ENCODE assay signal across 1 cellular context in the genomic region with DNA sequence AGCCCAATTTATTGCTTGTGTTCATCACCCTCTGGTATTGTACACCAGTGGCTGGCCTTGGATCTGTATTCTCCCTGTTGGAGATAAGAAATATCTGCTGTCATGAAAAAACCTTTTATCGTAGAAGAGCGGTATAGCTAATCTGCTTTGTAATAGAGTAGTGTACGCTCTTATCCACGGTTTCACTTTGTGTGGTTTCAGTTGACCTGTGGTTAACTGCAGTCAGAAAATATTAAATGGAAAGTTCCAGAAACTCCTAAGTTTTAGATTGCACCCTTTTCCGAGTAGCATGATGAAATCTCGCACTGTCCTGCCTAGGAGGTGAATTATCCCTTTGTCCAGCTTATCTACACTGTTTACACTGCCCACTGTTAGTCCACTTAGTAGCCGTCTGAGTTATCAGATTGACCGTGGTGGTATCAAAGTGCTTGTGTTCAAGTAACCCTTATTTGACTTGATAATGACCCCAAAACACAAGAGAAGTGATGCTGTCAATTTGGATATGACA.
TF ChIP-seq lines count a peak whose summit lies in the region.

No MANE protein-coding gene starts in this region.

TF ChIP-seq in K562, 482 proteins besides CTCF, POLR2A, EP300 and RAD21 (continued from another document and continues in another):
- TF ChIP-seq, protein P1, sequence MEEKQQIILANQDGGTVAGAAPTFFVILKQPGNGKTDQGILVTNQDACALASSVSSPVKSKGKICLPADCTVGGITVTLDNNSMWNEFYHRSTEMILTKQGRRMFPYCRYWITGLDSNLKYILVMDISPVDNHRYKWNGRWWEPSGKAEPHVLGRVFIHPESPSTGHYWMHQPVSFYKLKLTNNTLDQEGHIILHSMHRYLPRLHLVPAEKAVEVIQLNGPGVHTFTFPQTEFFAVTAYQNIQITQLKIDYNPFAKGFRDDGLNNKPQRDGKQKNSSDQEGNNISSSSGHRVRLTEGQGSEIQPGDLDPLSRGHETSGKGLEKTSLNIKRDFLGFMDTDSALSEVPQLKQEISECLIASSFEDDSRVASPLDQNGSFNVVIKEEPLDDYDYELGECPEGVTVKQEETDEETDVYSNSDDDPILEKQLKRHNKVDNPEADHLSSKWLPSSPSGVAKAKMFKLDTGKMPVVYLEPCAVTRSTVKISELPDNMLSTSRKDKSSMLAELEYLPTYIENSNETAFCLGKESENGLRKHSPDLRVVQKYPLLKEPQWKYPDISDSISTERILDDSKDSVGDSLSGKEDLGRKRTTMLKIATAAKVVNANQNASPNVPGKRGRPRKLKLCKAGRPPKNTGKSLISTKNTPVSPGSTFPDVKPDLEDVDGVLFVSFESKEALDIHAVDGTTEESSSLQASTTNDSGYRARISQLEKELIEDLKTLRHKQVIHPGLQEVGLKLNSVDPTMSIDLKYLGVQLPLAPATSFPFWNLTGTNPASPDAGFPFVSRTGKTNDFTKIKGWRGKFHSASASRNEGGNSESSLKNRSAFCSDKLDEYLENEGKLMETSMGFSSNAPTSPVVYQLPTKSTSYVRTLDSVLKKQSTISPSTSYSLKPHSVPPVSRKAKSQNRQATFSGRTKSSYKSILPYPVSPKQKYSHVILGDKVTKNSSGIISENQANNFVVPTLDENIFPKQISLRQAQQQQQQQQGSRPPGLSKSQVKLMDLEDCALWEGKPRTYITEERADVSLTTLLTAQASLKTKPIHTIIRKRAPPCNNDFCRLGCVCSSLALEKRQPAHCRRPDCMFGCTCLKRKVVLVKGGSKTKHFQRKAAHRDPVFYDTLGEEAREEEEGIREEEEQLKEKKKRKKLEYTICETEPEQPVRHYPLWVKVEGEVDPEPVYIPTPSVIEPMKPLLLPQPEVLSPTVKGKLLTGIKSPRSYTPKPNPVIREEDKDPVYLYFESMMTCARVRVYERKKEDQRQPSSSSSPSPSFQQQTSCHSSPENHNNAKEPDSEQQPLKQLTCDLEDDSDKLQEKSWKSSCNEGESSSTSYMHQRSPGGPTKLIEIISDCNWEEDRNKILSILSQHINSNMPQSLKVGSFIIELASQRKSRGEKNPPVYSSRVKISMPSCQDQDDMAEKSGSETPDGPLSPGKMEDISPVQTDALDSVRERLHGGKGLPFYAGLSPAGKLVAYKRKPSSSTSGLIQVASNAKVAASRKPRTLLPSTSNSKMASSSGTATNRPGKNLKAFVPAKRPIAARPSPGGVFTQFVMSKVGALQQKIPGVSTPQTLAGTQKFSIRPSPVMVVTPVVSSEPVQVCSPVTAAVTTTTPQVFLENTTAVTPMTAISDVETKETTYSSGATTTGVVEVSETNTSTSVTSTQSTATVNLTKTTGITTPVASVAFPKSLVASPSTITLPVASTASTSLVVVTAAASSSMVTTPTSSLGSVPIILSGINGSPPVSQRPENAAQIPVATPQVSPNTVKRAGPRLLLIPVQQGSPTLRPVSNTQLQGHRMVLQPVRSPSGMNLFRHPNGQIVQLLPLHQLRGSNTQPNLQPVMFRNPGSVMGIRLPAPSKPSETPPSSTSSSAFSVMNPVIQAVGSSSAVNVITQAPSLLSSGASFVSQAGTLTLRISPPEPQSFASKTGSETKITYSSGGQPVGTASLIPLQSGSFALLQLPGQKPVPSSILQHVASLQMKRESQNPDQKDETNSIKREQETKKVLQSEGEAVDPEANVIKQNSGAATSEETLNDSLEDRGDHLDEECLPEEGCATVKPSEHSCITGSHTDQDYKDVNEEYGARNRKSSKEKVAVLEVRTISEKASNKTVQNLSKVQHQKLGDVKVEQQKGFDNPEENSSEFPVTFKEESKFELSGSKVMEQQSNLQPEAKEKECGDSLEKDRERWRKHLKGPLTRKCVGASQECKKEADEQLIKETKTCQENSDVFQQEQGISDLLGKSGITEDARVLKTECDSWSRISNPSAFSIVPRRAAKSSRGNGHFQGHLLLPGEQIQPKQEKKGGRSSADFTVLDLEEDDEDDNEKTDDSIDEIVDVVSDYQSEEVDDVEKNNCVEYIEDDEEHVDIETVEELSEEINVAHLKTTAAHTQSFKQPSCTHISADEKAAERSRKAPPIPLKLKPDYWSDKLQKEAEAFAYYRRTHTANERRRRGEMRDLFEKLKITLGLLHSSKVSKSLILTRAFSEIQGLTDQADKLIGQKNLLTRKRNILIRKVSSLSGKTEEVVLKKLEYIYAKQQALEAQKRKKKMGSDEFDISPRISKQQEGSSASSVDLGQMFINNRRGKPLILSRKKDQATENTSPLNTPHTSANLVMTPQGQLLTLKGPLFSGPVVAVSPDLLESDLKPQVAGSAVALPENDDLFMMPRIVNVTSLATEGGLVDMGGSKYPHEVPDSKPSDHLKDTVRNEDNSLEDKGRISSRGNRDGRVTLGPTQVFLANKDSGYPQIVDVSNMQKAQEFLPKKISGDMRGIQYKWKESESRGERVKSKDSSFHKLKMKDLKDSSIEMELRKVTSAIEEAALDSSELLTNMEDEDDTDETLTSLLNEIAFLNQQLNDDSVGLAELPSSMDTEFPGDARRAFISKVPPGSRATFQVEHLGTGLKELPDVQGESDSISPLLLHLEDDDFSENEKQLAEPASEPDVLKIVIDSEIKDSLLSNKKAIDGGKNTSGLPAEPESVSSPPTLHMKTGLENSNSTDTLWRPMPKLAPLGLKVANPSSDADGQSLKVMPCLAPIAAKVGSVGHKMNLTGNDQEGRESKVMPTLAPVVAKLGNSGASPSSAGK (IDR thresholded peaks at IDR 0.05), result no peak
- TF ChIP-seq GABPB2 (CRISPR knock-in tag; conservative IDR thresholded peaks at IDR 0.05) (no peak), POLR2G (IDR thresholded peaks at IDR 0.05; ENCODE audit: low read depth, low read length) (no peak), FIP1L1 (IDR thresholded peaks at IDR 0.05; ENCODE audit: low read depth, low read length, poor library complexity, severe bottlenecking) (no peak), SPI1 (IDR thresholded peaks at IDR 0.05; ENCODE audit: borderline replicate concordance, low read depth, low read length) (no peak), NFIX (CRISPR knock-in tag; IDR thresholded peaks at IDR 0.05; ENCODE audit: low read depth) (no peak), PHB2 (IDR thresholded peaks at IDR 0.05; ENCODE audit: low read depth) (no peak), ZNF253 (CRISPR knock-in tag; conservative IDR thresholded peaks at IDR 0.05) (no peak), MTA1 (IDR thresholded peaks at IDR 0.05; ENCODE audit: borderline replicate concordance) (peak; percentile 80), GATAD2A (IDR thresholded peaks at IDR 0.05) (no peak; the same call in 1 of the 2 replicates)
- TF ChIP-seq, protein P2, sequence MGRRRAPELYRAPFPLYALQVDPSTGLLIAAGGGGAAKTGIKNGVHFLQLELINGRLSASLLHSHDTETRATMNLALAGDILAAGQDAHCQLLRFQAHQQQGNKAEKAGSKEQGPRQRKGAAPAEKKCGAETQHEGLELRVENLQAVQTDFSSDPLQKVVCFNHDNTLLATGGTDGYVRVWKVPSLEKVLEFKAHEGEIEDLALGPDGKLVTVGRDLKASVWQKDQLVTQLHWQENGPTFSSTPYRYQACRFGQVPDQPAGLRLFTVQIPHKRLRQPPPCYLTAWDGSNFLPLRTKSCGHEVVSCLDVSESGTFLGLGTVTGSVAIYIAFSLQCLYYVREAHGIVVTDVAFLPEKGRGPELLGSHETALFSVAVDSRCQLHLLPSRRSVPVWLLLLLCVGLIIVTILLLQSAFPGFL (CRISPR knock-in tag; IDR thresholded peaks at IDR 0.05), result no peak
- TF ChIP-seq, protein P3, sequence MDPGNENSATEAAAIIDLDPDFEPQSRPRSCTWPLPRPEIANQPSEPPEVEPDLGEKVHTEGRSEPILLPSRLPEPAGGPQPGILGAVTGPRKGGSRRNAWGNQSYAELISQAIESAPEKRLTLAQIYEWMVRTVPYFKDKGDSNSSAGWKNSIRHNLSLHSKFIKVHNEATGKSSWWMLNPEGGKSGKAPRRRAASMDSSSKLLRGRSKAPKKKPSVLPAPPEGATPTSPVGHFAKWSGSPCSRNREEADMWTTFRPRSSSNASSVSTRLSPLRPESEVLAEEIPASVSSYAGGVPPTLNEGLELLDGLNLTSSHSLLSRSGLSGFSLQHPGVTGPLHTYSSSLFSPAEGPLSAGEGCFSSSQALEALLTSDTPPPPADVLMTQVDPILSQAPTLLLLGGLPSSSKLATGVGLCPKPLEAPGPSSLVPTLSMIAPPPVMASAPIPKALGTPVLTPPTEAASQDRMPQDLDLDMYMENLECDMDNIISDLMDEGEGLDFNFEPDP (CRISPR knock-in tag; IDR thresholded peaks at IDR 0.05), result no peak
- TF ChIP-seq, protein P4, sequence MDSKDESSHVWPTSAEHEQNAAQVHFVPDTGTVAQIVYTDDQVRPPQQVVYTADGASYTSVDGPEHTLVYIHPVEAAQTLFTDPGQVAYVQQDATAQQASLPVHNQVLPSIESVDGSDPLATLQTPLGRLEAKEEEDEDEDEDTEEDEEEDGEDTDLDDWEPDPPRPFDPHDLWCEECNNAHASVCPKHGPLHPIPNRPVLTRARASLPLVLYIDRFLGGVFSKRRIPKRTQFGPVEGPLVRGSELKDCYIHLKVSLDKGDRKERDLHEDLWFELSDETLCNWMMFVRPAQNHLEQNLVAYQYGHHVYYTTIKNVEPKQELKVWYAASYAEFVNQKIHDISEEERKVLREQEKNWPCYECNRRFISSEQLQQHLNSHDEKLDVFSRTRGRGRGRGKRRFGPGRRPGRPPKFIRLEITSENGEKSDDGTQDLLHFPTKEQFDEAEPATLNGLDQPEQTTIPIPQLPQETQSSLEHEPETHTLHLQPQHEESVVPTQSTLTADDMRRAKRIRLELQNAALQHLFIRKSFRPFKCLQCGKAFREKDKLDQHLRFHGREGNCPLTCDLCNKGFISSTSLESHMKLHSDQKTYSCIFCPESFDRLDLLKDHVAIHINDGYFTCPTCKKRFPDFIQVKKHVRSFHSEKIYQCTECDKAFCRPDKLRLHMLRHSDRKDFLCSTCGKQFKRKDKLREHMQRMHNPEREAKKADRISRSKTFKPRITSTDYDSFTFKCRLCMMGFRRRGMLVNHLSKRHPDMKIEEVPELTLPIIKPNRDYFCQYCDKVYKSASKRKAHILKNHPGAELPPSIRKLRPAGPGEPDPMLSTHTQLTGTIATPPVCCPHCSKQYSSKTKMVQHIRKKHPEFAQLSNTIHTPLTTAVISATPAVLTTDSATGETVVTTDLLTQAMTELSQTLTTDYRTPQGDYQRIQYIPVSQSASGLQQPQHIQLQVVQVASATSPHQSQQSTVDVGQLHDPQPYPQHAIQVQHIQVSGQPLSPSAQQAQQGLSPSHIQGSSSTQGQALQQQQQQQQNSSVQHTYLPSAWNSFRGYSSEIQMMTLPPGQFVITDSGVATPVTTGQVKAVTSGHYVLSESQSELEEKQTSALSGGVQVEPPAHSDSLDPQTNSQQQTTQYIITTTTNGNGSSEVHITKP (IDR thresholded peaks at IDR 0.05; ENCODE audit: partially characterized antibody), result peak; percentile 38
- TF ChIP-seq, protein P5, sequence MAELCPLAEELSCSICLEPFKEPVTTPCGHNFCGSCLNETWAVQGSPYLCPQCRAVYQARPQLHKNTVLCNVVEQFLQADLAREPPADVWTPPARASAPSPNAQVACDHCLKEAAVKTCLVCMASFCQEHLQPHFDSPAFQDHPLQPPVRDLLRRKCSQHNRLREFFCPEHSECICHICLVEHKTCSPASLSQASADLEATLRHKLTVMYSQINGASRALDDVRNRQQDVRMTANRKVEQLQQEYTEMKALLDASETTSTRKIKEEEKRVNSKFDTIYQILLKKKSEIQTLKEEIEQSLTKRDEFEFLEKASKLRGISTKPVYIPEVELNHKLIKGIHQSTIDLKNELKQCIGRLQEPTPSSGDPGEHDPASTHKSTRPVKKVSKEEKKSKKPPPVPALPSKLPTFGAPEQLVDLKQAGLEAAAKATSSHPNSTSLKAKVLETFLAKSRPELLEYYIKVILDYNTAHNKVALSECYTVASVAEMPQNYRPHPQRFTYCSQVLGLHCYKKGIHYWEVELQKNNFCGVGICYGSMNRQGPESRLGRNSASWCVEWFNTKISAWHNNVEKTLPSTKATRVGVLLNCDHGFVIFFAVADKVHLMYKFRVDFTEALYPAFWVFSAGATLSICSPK (IDR thresholded peaks at IDR 0.05; ENCODE audit: borderline replicate concordance), result no peak
- TF ChIP-seq, protein P6, sequence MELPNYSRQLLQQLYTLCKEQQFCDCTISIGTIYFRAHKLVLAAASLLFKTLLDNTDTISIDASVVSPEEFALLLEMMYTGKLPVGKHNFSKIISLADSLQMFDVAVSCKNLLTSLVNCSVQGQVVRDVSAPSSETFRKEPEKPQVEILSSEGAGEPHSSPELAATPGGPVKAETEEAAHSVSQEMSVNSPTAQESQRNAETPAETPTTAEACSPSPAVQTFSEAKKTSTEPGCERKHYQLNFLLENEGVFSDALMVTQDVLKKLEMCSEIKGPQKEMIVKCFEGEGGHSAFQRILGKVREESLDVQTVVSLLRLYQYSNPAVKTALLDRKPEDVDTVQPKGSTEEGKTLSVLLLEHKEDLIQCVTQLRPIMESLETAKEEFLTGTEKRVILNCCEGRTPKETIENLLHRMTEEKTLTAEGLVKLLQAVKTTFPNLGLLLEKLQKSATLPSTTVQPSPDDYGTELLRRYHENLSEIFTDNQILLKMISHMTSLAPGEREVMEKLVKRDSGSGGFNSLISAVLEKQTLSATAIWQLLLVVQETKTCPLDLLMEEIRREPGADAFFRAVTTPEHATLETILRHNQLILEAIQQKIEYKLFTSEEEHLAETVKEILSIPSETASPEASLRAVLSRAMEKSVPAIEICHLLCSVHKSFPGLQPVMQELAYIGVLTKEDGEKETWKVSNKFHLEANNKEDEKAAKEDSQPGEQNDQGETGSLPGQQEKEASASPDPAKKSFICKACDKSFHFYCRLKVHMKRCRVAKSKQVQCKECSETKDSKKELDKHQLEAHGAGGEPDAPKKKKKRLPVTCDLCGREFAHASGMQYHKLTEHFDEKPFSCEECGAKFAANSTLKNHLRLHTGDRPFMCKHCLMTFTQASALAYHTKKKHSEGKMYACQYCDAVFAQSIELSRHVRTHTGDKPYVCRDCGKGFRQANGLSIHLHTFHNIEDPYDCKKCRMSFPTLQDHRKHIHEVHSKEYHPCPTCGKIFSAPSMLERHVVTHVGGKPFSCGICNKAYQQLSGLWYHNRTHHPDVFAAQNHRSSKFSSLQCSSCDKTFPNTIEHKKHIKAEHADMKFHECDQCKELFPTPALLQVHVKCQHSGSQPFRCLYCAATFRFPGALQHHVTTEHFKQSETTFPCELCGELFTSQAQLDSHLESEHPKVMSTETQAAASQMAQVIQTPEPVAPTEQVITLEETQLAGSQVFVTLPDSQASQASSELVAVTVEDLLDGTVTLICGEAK (IDR thresholded peaks at IDR 0.05), result no peak
- TF ChIP-seq, protein P6 (CRISPR knock-in tag; IDR thresholded peaks at IDR 0.05), result no peak
